Comparison of ENCODE assay signal across 19 cellular contexts in the genomic region with DNA sequence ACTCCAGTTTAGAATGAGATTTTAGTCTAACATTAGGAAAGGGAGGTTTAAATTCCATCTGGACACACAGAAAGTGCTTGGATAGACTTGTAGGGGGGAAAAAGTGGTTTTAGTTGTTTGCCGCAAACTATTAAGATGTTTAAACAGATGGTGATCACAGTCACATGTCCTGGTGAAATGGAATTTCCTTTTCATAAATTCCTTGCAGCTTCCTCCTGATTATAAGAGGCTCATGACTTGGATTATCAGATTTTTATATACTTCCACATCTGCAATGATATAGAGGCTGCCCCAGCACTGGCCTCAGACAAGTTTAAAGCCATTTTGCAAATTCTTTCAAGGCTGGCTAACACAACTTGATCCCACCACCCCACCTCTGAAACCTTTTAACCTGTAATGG.
A peak's percentile ranks its signal among the peaks of the same experiment; 100 is the strongest.
DNase-seq lines count a peak whose midpoint lies in the region; ATAC-seq and TF ChIP-seq lines count a peak whose summit lies in the region.
"Had no signal": no experiment of that assay in that cellular context is flagged by ENCODE, and none has a peak within 500 bp of the region (broad histone marks: within the 10 kb centered on the region; RNA-seq: fewer than 3 reads in every experiment).

No MANE protein-coding gene starts in this region.

- H3K23ac ChIP-seq in mesendoderm (ENCODE audit: low read length): no peak overlapping the region

- H3K18ac ChIP-seq in mesendoderm (ENCODE audit: low read length): no peak overlapping the region

- H3K9me2 ChIP-seq in PC-9 (ENCODE audit: insufficient read depth): no peaks in the 10 kb centered on the region

- H3K4me3 ChIP-seq in HFF-Myc (replicated peaks; ENCODE audit: low read depth, low read length) (no peak overlapping the region), choroid plexus epithelial cell (ENCODE audit: low read depth, low read length) (no peak overlapping the region), mesendoderm (ENCODE audit: low read length) (no peak overlapping the region), PC-9 (no peak overlapping the region), MG63 (no peak overlapping the region)
- H3K4me3 ChIP-seq: right atrium auricular region, vagina had no signal

- no peaks in the 10 kb centered on the region for H3K27me3 ChIP-seq in mesendoderm (ENCODE audit: insufficient read depth, low read length, poor library complexity)
- no peaks in the 10 kb centered on the region for H3K27me3 ChIP-seq in PC-9 (ENCODE audit: insufficient read depth, low read depth)
- no peaks in the 10 kb centered on the region for H3K27me3 ChIP-seq in MG63
- H3K27me3 ChIP-seq: right atrium auricular region, vagina had no signal

- TF ChIP-seq CTCF in HFF-Myc (IDR thresholded peaks at IDR 0.05; ENCODE audit: low read depth, low read length, missing control alignments) (no peak), choroid plexus epithelial cell (conservative IDR thresholded peaks at IDR 0.05; ENCODE audit: low read depth, low read length) (no peak), PC-9 (conservative IDR thresholded peaks at IDR 0.05) (no peak)

- no peaks in the 10 kb centered on the region for H3K79me1 ChIP-seq in mesendoderm (ENCODE audit: low read length)

- H4K5ac ChIP-seq in mesendoderm (ENCODE audit: low read length): no peak overlapping the region

- DNase-seq in AG08395 (ENCODE audit: low spot score) (peak; percentile 60), HFF-Myc (ENCODE audit: extremely low read depth, low read depth) (peak; percentile 84), choroid plexus epithelial cell (ENCODE audit: low read depth) (peak; percentile 90), iris pigment epithelial cell (ENCODE audit: low read depth) (peak; percentile 80), mesendoderm (no peak), PC-9 (no peak), MG63 (no peak)
- DNase-seq: activated CD4-positive, alpha-beta T cell treated with anti-CD3 and anti-CD28 coated beads, Interleukin-2, amount 10 ng/mL, durations not matched to agents 24 days and 14 days; activated naive CD4-positive, alpha-beta T cell treated with anti-CD3 and anti-CD28 coated beads, Interleukin-2, amount 10 ng/mL, durations not matched to agents 7 days and 5 days; AML-193; effector memory CD8-positive, alpha-beta T cell; islet precursor cell; mammary epithelial cell; NCI-H2029; stimulated activated CD4-positive, alpha-beta T cell treated with anti-CD3 and anti-CD28 coated beads, Interleukin-2, amount 100 ng/mL, for 24 hours had no signal

- H3K4ac ChIP-seq in mesendoderm (ENCODE audit: low read depth, low read length): no peak overlapping the region

- H3K9me3 ChIP-seq in PC-9 (ENCODE audit: insufficient read depth, low read depth) (0 out of 2 replicates have a peak, but pooled peaks cover 2% of the 10 kb centered on the region), MG63 (no peaks in the 10 kb centered on the region)
- H3K9me3 ChIP-seq: right atrium auricular region, vagina had no signal

- no peak overlapping the region for H2AK5ac ChIP-seq in mesendoderm (ENCODE audit: low read length)

- no peaks in the 10 kb centered on the region; the same call in 1 of the 2 replicates for H3F3A ChIP-seq in PC-9 (ENCODE audit: insufficient read depth, low read depth)

- intact Hi-C loops in PC-9 (cut with micrococcal nuclease; ENCODE audit: unreplicated experiment): loop anchor here (10.0 kb wide), 2 partner anchors 137 to 217 kb away; no protein-coding TSS in a partner anchor

- H4K20me1 ChIP-seq in PC-9 (ENCODE audit: insufficient read depth): no peaks in the 10 kb centered on the region

- H3K27ac ChIP-seq in mesendoderm (ENCODE audit: low read depth, low read length) (no peak overlapping the region), PC-9 (no peak overlapping the region)
- H3K27ac ChIP-seq: right atrium auricular region, vagina had no signal

- H3K4me1 ChIP-seq in mesendoderm (ENCODE audit: control insufficient read depth, low read depth, low read length) (no peaks in the 10 kb centered on the region), PC-9 (replicated peaks; ENCODE audit: insufficient read depth) (peaks cover 36% of the 10 kb centered on the region)
- H3K4me1 ChIP-seq: right atrium auricular region, vagina had no signal

- H4K8ac ChIP-seq in mesendoderm (ENCODE audit: low read depth, low read length): no peak overlapping the region

- no peak overlapping the region for H2BK120ac ChIP-seq in mesendoderm (ENCODE audit: low read depth, low read length)

- H3K56ac ChIP-seq in mesendoderm (ENCODE audit: low read length): no peak overlapping the region

- H3K79me2 ChIP-seq in mesendoderm (ENCODE audit: control insufficient read depth, insufficient read depth, low read length) (no peaks in the 10 kb centered on the region), PC-9 (ENCODE audit: low read depth) (no peaks in the 10 kb centered on the region)

- H2AFZ ChIP-seq in PC-9: no peak overlapping the region

- no peak overlapping the region for H2BK15ac ChIP-seq in mesendoderm (replicated peaks; ENCODE audit: low read depth)

- POLR2A ChIA-PET in PC-9 (lab: Charles Lee; ENCODE audit: unreplicated experiment): no interaction called here

- H3K36me3 ChIP-seq in mesendoderm (ENCODE audit: control insufficient read depth, insufficient read depth, low read length) (no peaks in the 10 kb centered on the region), PC-9 (ENCODE audit: low read depth) (no peaks in the 10 kb centered on the region), MG63 (no peaks in the 10 kb centered on the region)
- H3K36me3 ChIP-seq: right atrium auricular region, vagina had no signal

- no peak for ATAC-seq in esophagus mucosa
- ATAC-seq: effector memory CD8-positive, alpha-beta T cell; HepG2 had no signal

- no peak overlapping the region for H2BK5ac ChIP-seq in mesendoderm (ENCODE audit: low read length)

- WGBS in mesendoderm (ENCODE audit: extremely low coverage, insufficient coverage, low lambda C conversion rate): no CpG with 5 or more reads among the region's 1 CpG

- no TSS peak for BruUV-seq in PC-9 (replicated peaks; lab: Mats Ljungman, UMichigan)

- CTCF ChIA-PET in PC-9 (lab: Charles Lee): no interaction called here

- no peak overlapping the region for H3K9ac ChIP-seq in mesendoderm (ENCODE audit: low read length)

- H3K4me2 ChIP-seq in mesendoderm (ENCODE audit: low read length) (no peak overlapping the region), PC-9 (no peak overlapping the region)

Comparison
In these comparisons a context has a peak if more than half of its experiments do, and no peak if none do; other contexts are left out.
1. DNase-seq: peak in AG08395 (single experiment), HFF-Myc (single experiment), choroid plexus epithelial cell (single experiment) and iris pigment epithelial cell (single experiment); none in mesendoderm (single experiment), PC-9 (0 of 2) and MG63 (single experiment).